Comparison of ENCODE assay signal across 19 cellular contexts in genomic region chr4:88333741-88334405, GRCh38. TPM values are rescaled to one million over a fixed set of nuclear protein-coding genes. Genes with fewer than 3 reads are reported as not detected.
DNase-seq lines count a peak whose midpoint lies in the region; ATAC-seq and TF ChIP-seq lines count a peak whose summit lies in the region.
"Had no signal": no experiment of that assay in that cellular context is flagged by ENCODE, and none has a peak within 500 bp of the region (broad histone marks: within the 10 kb centered on the region; RNA-seq: fewer than 3 reads in every experiment).

No MANE protein-coding gene starts in this region.

- H3K4me1 Mint-ChIP-seq in activated CD8-positive, alpha-beta T cell treated with anti-CD3 and anti-CD28 coated beads, Interleukin-2, amount 10 ng/mL, durations not matched to agents 7 days and 5 days (ENCODE audit: low read depth): peaks cover 20% of the 10 kb centered on the region
- no peaks in the 10 kb centered on the region for H3K4me1 Mint-ChIP-seq in activated CD8-positive, alpha-beta T cell treated with anti-CD3 and anti-CD28 coated beads for 36 hours (ENCODE audit: low read depth)
- peaks cover 4% of the 10 kb centered on the region for H3K4me1 Mint-ChIP-seq in activated T-helper 17 cell treated with anti-CD3 and anti-CD28 coated beads, Interleukin-2, amount 50 U/mL, for 72 hours

- intact Hi-C loops in activated CD8-positive, alpha-beta T cell treated with anti-CD3 and anti-CD28 coated beads for 36 hours (cut with micrococcal nuclease): no loop called here
- intact Hi-C loops in uterus (cut with DNase I; ENCODE audit: low total_unique reads): no loop called here
- intact Hi-C loops in mucosa of descending colon (cut with DNase I, micrococcal nuclease): no loop called here

- H3K9me3 Mint-ChIP-seq in activated CD8-positive, alpha-beta T cell treated with anti-CD3 and anti-CD28 coated beads, Interleukin-2, amount 10 ng/mL, durations not matched to agents 7 days and 5 days (ENCODE audit: insufficient read depth): peaks cover 4% of the 10 kb centered on the region
- H3K9me3 Mint-ChIP-seq in activated CD8-positive, alpha-beta T cell treated with anti-CD3 and anti-CD28 coated beads for 36 hours: no peaks in the 10 kb centered on the region
- no peaks in the 10 kb centered on the region for H3K9me3 Mint-ChIP-seq in activated T-helper 17 cell treated with anti-CD3 and anti-CD28 coated beads, Interleukin-2, amount 50 U/mL, for 72 hours

- POLR2A ChIA-PET in activated CD8-positive, alpha-beta T cell treated with anti-CD3 and anti-CD28 coated beads, Interleukin-2, amount 10 ng/mL, durations not matched to agents 7 days and 5 days (lab: Charles Lee): no interaction called here
- POLR2A ChIA-PET in activated CD8-positive, alpha-beta T cell treated with anti-CD3 and anti-CD28 coated beads for 36 hours (lab: Charles Lee): no interaction called here
- POLR2A ChIA-PET in HEK293T (lab: Yijun Ruan, JAX): no interaction called here

- H3K36me3 ChIP-seq in uterus: no peaks in the 10 kb centered on the region
- H3K36me3 ChIP-seq in mucosa of descending colon (ENCODE audit: low read depth): no peaks in the 10 kb centered on the region
- H3K36me3 ChIP-seq: tibial artery had no signal

- H3K4me1 ChIP-seq in uterus (no peaks in the 10 kb centered on the region), mucosa of descending colon (ENCODE audit: low read depth) (no peaks in the 10 kb centered on the region)

- CTCF ChIA-PET in activated CD8-positive, alpha-beta T cell treated with anti-CD3 and anti-CD28 coated beads, Interleukin-2, amount 10 ng/mL, durations not matched to agents 7 days and 5 days (lab: Charles Lee): no interaction called here
- CTCF ChIA-PET in activated CD8-positive, alpha-beta T cell treated with anti-CD3 and anti-CD28 coated beads for 36 hours (lab: Charles Lee): interaction anchor here (1.2 kb wide), 1 partner anchor 181 kb away, joined by 3 read pairs; no protein-coding TSS in a partner anchor
- CTCF ChIA-PET in HEK293T (lab: Yijun Ruan, JAX): no interaction called here

- peak overlapping the region; percentile 69 for H3K27ac Mint-ChIP-seq in activated CD8-positive, alpha-beta T cell treated with anti-CD3 and anti-CD28 coated beads, Interleukin-2, amount 10 ng/mL, durations not matched to agents 7 days and 5 days
- H3K27ac Mint-ChIP-seq in activated CD8-positive, alpha-beta T cell treated with anti-CD3 and anti-CD28 coated beads for 36 hours: no peak overlapping the region
- H3K27ac Mint-ChIP-seq in activated T-helper 17 cell treated with anti-CD3 and anti-CD28 coated beads, Interleukin-2, amount 50 U/mL, for 72 hours: peak overlapping the region; percentile 56
- H3K27ac Mint-ChIP-seq: activated T-cell treated with anti-CD3 and anti-CD28 coated beads, Interleukin-2, amount 50 U/mL, for 72 hours had no signal

- H3K27me3 ChIP-seq in uterus: no peaks in the 10 kb centered on the region
- H3K27me3 ChIP-seq: tibial artery had no signal

- no peak for DNase-seq in activated CD8-positive, alpha-beta T cell treated with anti-CD3 and anti-CD28 coated beads, Interleukin-2, amount 10 ng/mL, durations not matched to agents 7 days and 5 days
- DNase-seq in activated CD8-positive, alpha-beta T cell treated with anti-CD3 and anti-CD28 coated beads for 36 hours: no peak
- DNase-seq in fibroblast of the conjunctiva (ENCODE audit: low read depth) (peak; percentile 55), uterus (peak; percentile 47 to 65), HEK293T (ENCODE audit: extremely low spot score) (no peak), mucosa of descending colon (no peak)
- DNase-seq: activated T-cell treated with anti-CD3 and anti-CD28 coated beads, Interleukin-2, amount 50 U/mL, for 72 hours; amniotic stem cell; NCI-H1048; NCI-H748 treated with DMSO at 0.1 percent for 48 hours; nucleus accumbens; stimulated activated CD4-positive, alpha-beta T cell treated with anti-CD3 and anti-CD28 coated beads, Interleukin-4, amount 100 ng/mL, for 24 hours; tibial artery had no signal

- no peak overlapping the region for H3K4me3 ChIP-seq in uterus
- no peak overlapping the region for H3K4me3 ChIP-seq in mucosa of descending colon
- H3K4me3 ChIP-seq: GM12878, K562, tibial artery had no signal

- TF ChIP-seq POLR2A in uterus (IDR thresholded peaks at IDR 0.05): no peak

- no peak overlapping the region for H3K4me3 Mint-ChIP-seq in activated CD8-positive, alpha-beta T cell treated with anti-CD3 and anti-CD28 coated beads, Interleukin-2, amount 10 ng/mL, durations not matched to agents 7 days and 5 days
- H3K4me3 Mint-ChIP-seq in activated CD8-positive, alpha-beta T cell treated with anti-CD3 and anti-CD28 coated beads for 36 hours: no peak overlapping the region
- H3K4me3 Mint-ChIP-seq in activated T-helper 17 cell treated with anti-CD3 and anti-CD28 coated beads, Interleukin-2, amount 50 U/mL, for 72 hours: no peak overlapping the region
- H3K4me3 Mint-ChIP-seq: activated T-cell treated with anti-CD3 and anti-CD28 coated beads, Interleukin-2, amount 50 U/mL, for 72 hours had no signal

- TF ChIP-seq CTCF in activated CD8-positive, alpha-beta T cell treated with anti-CD3 and anti-CD28 coated beads for 36 hours (IDR thresholded peaks at IDR 0.05): no peak
- TF ChIP-seq CTCF in uterus (IDR thresholded peaks at IDR 0.05) (no peak), mucosa of descending colon (IDR thresholded peaks at IDR 0.05) (no peak)

- peaks cover 3% of the 10 kb centered on the region for H3K27me3 Mint-ChIP-seq in activated CD8-positive, alpha-beta T cell treated with anti-CD3 and anti-CD28 coated beads, Interleukin-2, amount 10 ng/mL, durations not matched to agents 7 days and 5 days (ENCODE audit: low read depth)
- H3K27me3 Mint-ChIP-seq in activated CD8-positive, alpha-beta T cell treated with anti-CD3 and anti-CD28 coated beads for 36 hours: no peaks in the 10 kb centered on the region
- H3K27me3 Mint-ChIP-seq in activated T-helper 17 cell treated with anti-CD3 and anti-CD28 coated beads, Interleukin-2, amount 50 U/mL, for 72 hours: peaks cover 6% of the 10 kb centered on the region

- peak overlapping the region; percentile 30 to 42 for H3K27ac ChIP-seq in uterus
- H3K27ac ChIP-seq: epithelial cell of prostate, HL-60, tibial artery had no signal

- peaks cover 4% of the 10 kb centered on the region for H3K36me3 Mint-ChIP-seq in activated CD8-positive, alpha-beta T cell treated with anti-CD3 and anti-CD28 coated beads, Interleukin-2, amount 10 ng/mL, durations not matched to agents 7 days and 5 days (ENCODE audit: low read depth)
- H3K36me3 Mint-ChIP-seq in activated CD8-positive, alpha-beta T cell treated with anti-CD3 and anti-CD28 coated beads for 36 hours (ENCODE audit: low read depth): no peaks in the 10 kb centered on the region
- no peaks in the 10 kb centered on the region for H3K36me3 Mint-ChIP-seq in activated T-helper 17 cell treated with anti-CD3 and anti-CD28 coated beads, Interleukin-2, amount 50 U/mL, for 72 hours (ENCODE audit: low read depth)

- peak; percentile 63 for ATAC-seq in activated CD8-positive, alpha-beta T cell treated with anti-CD3 and anti-CD28 coated beads, Interleukin-2, amount 10 ng/mL, durations not matched to agents 7 days and 5 days
- no peak for ATAC-seq in activated CD8-positive, alpha-beta T cell treated with anti-CD3 and anti-CD28 coated beads for 36 hours
- no peak for ATAC-seq in activated T-helper 17 cell treated with anti-CD3 and anti-CD28 coated beads, Interleukin-2, amount 50 U/mL, for 72 hours (replicated peaks)
- ATAC-seq in HG03457 (IDR thresholded peaks at IDR 0.05; ENCODE audit: unreplicated experiment) (no peak), mucosa of descending colon (no peak)
- ATAC-seq: activated T-cell treated with anti-CD3 and anti-CD28 coated beads, Interleukin-2, amount 50 U/mL, for 72 hours; GM12878; K562 had no signal

- H3K9me3 ChIP-seq in uterus (no peaks in the 10 kb centered on the region), mucosa of descending colon (no peaks in the 10 kb centered on the region)
- H3K9me3 ChIP-seq: tibial artery had no signal

TF ChIP-seq in HEK293T, 16 proteins besides CTCF, POLR2A, EP300 and RAD21:
- no peak for TF ChIP-seq SUZ12 (IDR thresholded peaks at IDR 0.05)

RNA-seq across cellular contexts. Expression of gene HERC6, which starts 44.8 kb away (rescaled TPM):
- total RNA-seq in activated CD8-positive, alpha-beta T cell treated with anti-CD3 and anti-CD28 coated beads, Interleukin-2, amount 10 ng/mL, durations not matched to agents 7 days and 5 days: 10 to 100 TPM; 25.5 to 26.9 TPM
- total RNA-seq in activated CD8-positive, alpha-beta T cell treated with anti-CD3 and anti-CD28 coated beads for 36 hours: 1 to 10 TPM; 3.0 to 4.0 TPM
- total RNA-seq in activated T-helper 17 cell treated with anti-CD3 and anti-CD28 coated beads, Interleukin-2, amount 50 U/mL, for 72 hours: 1 to 10 TPM; 5.7 to 6.8 TPM
- total RNA-seq in uterus: 10 to 100 TPM in 2 of 4 donors, 1 to 10 TPM in 2; 3.5 to 27.6 (median 11.4) TPM
- 1 to 10 TPM; 7.5 to 8.8 (median 8.2) TPM for total RNA-seq in mucosa of descending colon

RNA-seq across cellular contexts. Expression of gene PPM1K, which starts 49.5 kb away (rescaled TPM):
- 10 to 100 TPM; 58.4 to 59.3 TPM for total RNA-seq in activated CD8-positive, alpha-beta T cell treated with anti-CD3 and anti-CD28 coated beads, Interleukin-2, amount 10 ng/mL, durations not matched to agents 7 days and 5 days
- 10 to 100 TPM; 46.1 to 57.5 TPM for total RNA-seq in activated CD8-positive, alpha-beta T cell treated with anti-CD3 and anti-CD28 coated beads for 36 hours
- 10 to 100 TPM; 49.9 to 66.7 TPM for total RNA-seq in activated T-helper 17 cell treated with anti-CD3 and anti-CD28 coated beads, Interleukin-2, amount 50 U/mL, for 72 hours
- total RNA-seq in uterus (100 to 1,000 TPM in 1 of 4 donors, 10 to 100 TPM in 3; 64.7 to 159 (median 83.0) TPM), mucosa of descending colon (10 to 100 TPM in 1 of 3 donors, 1 to 10 TPM in 2; 7.4 to 12.8 (median 9.0) TPM)

Comparison
In these comparisons a context has a peak if more than half of its experiments do, and no peak if none do; other contexts are left out.
1. DNase-seq: peak in fibroblast of the conjunctiva (single experiment) and uterus (2 of 2); none in activated CD8-positive, alpha-beta T cell treated with anti-CD3 and anti-CD28 coated beads, Interleukin-2, amount 10 ng/mL, durations not matched to agents 7 days and 5 days (single experiment), activated CD8-positive, alpha-beta T cell treated with anti-CD3 and anti-CD28 coated beads for 36 hours (single experiment), HEK293T (single experiment) and mucosa of descending colon (0 of 3).